Comparison of ENCODE assay signal across 20 cellular contexts in the genomic region with DNA sequence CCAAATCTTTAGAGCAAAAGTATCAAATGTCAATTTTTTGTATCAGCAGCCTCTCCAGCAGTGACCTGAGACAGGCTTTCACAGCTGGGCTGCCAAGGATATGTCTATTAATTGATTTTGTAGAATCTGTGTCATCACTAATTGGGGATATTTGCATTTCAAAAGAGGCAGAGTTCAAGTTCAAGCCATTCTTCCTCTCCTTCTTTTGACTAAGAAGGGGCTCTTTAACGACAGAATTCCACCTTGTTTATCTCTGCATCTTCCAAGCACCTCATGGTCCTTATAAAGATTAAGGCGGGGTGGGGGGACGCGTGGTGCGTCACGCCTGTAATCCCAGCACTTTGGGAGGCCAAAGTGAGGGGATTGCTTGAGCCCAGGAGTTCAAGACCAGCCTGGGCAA. TPM values are rescaled to one million over a fixed set of nuclear protein-coding genes. Genes with fewer than 3 reads are reported as not detected.
DNase-seq lines count a peak whose midpoint lies in the region; ATAC-seq and TF ChIP-seq lines count a peak whose summit lies in the region.
"Had no signal": no experiment of that assay in that cellular context is flagged by ENCODE, and none has a peak within 500 bp of the region (broad histone marks: within the 10 kb centered on the region; RNA-seq: fewer than 3 reads in every experiment).

No MANE protein-coding gene starts in this region.

- TF ChIP-seq CTCF in natural killer cell (IDR thresholded peaks at IDR 0.05): no peak
- TF ChIP-seq CTCF in lower leg skin (IDR thresholded peaks at IDR 0.05): no peak

- DNase-seq in natural killer cell (no peak), iPS-NIHi7 (ENCODE audit: extremely low spot score) (peak; percentile 25), lower leg skin (ENCODE audit: low spot score in 2 of 2) (no peak)
- DNase-seq in natural killer cell treated with Interleukin-12 subunit alpha and Interleukin-12 subunit beta and Interleukin-15 and Interleukin-18, amount 100 ng/mL, for 72 hours (ENCODE audit: low spot score): no peak
- no peak for DNase-seq in central memory CD8-positive, alpha-beta T cell (ENCODE audit: low spot score in 2 of 2)
- DNase-seq in stimulated activated CD4-positive, alpha-beta T cell treated with anti-CD3 and anti-CD28 coated beads, Interleukin-2, amount 100 ng/mL, for 48 hours: no peak
- DNase-seq: 8988T; CD4-positive, alpha-beta memory T cell; DMS153; DMS79; GDM1; GOT3; H9 had no signal

- peak overlapping the region; percentile 40 for H3K4me3 Mint-ChIP-seq in natural killer cell
- H3K4me3 Mint-ChIP-seq in natural killer cell treated with Interleukin-12 subunit alpha and Interleukin-12 subunit beta and Interleukin-15 and Interleukin-18, amount 100 ng/mL, for 72 hours: no peak overlapping the region
- H3K4me3 Mint-ChIP-seq in central memory CD8-positive, alpha-beta T cell: peak overlapping the region; percentile 32
- H3K4me3 Mint-ChIP-seq: H9 had no signal

- H3K4me1 Mint-ChIP-seq in natural killer cell: peaks cover 31 to 34% of the 10 kb centered on the region in 2 donors
- peaks cover 16 to 29% of the 10 kb centered on the region in 2 donors for H3K4me1 Mint-ChIP-seq in natural killer cell treated with Interleukin-12 subunit alpha and Interleukin-12 subunit beta and Interleukin-15 and Interleukin-18, amount 100 ng/mL, for 72 hours (ENCODE audit: low read depth in 2 of 2)
- H3K4me1 Mint-ChIP-seq in central memory CD8-positive, alpha-beta T cell: peaks cover 25% of the 10 kb centered on the region

- no peak for ATAC-seq in natural killer cell
- no peak for ATAC-seq in natural killer cell treated with Interleukin-12 subunit alpha and Interleukin-12 subunit beta and Interleukin-15 and Interleukin-18, amount 100 ng/mL, for 72 hours
- no peak for ATAC-seq in central memory CD8-positive, alpha-beta T cell (replicated peaks; ENCODE audit: extremely low read depth, poor library complexity, severe bottlenecking)
- ATAC-seq in HG03520 (IDR thresholded peaks at IDR 0.05; ENCODE audit: unreplicated experiment): no peak
- ATAC-seq: HepG2 had no signal

- no peaks in the 10 kb centered on the region for H3K36me3 Mint-ChIP-seq in natural killer cell
- no peaks in the 10 kb centered on the region for H3K36me3 Mint-ChIP-seq in natural killer cell treated with Interleukin-12 subunit alpha and Interleukin-12 subunit beta and Interleukin-15 and Interleukin-18, amount 100 ng/mL, for 72 hours
- peaks cover 8% of the 10 kb centered on the region for H3K36me3 Mint-ChIP-seq in central memory CD8-positive, alpha-beta T cell (ENCODE audit: insufficient read depth)
- H3K36me3 Mint-ChIP-seq: CD4-positive, alpha-beta memory T cell; IgD-negative memory B cell had no signal

- no peak overlapping the region for H3K27ac Mint-ChIP-seq in natural killer cell
- no peak overlapping the region for H3K27ac Mint-ChIP-seq in natural killer cell treated with Interleukin-12 subunit alpha and Interleukin-12 subunit beta and Interleukin-15 and Interleukin-18, amount 100 ng/mL, for 72 hours
- H3K27ac Mint-ChIP-seq in central memory CD8-positive, alpha-beta T cell (ENCODE audit: low read depth): no peak overlapping the region
- H3K27ac Mint-ChIP-seq: CD14-positive monocyte; CD4-positive, alpha-beta memory T cell; IgD-negative memory B cell had no signal

- no peak overlapping the region for H3K4me3 ChIP-seq in lower leg skin (ENCODE audit: low read depth, poor library complexity, severe bottlenecking)
- H3K4me3 ChIP-seq: BLaER1 had no signal

- peaks cover 0 to 3% of the 10 kb centered on the region in 2 donors for H3K27me3 Mint-ChIP-seq in natural killer cell (ENCODE audit: low read depth in 2 of 2)
- no peaks in the 10 kb centered on the region for H3K27me3 Mint-ChIP-seq in natural killer cell treated with Interleukin-12 subunit alpha and Interleukin-12 subunit beta and Interleukin-15 and Interleukin-18, amount 100 ng/mL, for 72 hours
- no peaks in the 10 kb centered on the region for H3K27me3 Mint-ChIP-seq in central memory CD8-positive, alpha-beta T cell

- WGBS in lower leg skin, 2 donors: 62 to 71% methylated on average over 6 of the region's 6 CpGs

- intact Hi-C loops in natural killer cell (cut with micrococcal nuclease): loop anchor here (10.0 kb wide), 1 partner anchor 130 kb away; no protein-coding TSS in a partner anchor
- intact Hi-C loops in lower leg skin (cut with DNase I; ENCODE audit: low total_unique reads): loop anchor here (5.0 kb wide), 1 partner anchor 77 kb away; no protein-coding TSS in a partner anchor

- no peak for TF ChIP-seq POLR2A in lower leg skin (IDR thresholded peaks at IDR 0.05)

- H3K9me3 Mint-ChIP-seq in natural killer cell: no peaks in the 10 kb centered on the region
- H3K9me3 Mint-ChIP-seq in natural killer cell treated with Interleukin-12 subunit alpha and Interleukin-12 subunit beta and Interleukin-15 and Interleukin-18, amount 100 ng/mL, for 72 hours: no peaks in the 10 kb centered on the region
- no peaks in the 10 kb centered on the region for H3K9me3 Mint-ChIP-seq in central memory CD8-positive, alpha-beta T cell
- H3K9me3 Mint-ChIP-seq: IgD-negative memory B cell had no signal

RNA-seq across cellular contexts. Expression of a gene that starts 15.2 kb away (rescaled TPM):
- total RNA-seq in natural killer cell: not detected
- total RNA-seq in natural killer cell treated with Interleukin-12 subunit alpha and Interleukin-12 subunit beta and Interleukin-15 and Interleukin-18, amount 100 ng/mL, for 72 hours: not detected
- not detected for total RNA-seq in lower leg skin
- total RNA-seq: A673; CD4-positive, alpha-beta memory T cell; Daoy; H9; HepG2 had no signal

RNA-seq across cellular contexts. Expression of a gene that starts 24.4 kb away (rescaled TPM):
- under 1 TPM; 0.07 to 0.45 (median 0.43) TPM for total RNA-seq in natural killer cell
- not detected for total RNA-seq in natural killer cell treated with Interleukin-12 subunit alpha and Interleukin-12 subunit beta and Interleukin-15 and Interleukin-18, amount 100 ng/mL, for 72 hours
- 1 to 10 TPM in 3 of 4 donors, under 1 TPM in 1; 0.78 to 5.4 (median 3.2) TPM for total RNA-seq in lower leg skin
- total RNA-seq: A673; CD4-positive, alpha-beta memory T cell; Daoy; H9; HepG2 had no signal
